23 cellular contexts compared by ENCODE assay signal in the genomic region with DNA sequence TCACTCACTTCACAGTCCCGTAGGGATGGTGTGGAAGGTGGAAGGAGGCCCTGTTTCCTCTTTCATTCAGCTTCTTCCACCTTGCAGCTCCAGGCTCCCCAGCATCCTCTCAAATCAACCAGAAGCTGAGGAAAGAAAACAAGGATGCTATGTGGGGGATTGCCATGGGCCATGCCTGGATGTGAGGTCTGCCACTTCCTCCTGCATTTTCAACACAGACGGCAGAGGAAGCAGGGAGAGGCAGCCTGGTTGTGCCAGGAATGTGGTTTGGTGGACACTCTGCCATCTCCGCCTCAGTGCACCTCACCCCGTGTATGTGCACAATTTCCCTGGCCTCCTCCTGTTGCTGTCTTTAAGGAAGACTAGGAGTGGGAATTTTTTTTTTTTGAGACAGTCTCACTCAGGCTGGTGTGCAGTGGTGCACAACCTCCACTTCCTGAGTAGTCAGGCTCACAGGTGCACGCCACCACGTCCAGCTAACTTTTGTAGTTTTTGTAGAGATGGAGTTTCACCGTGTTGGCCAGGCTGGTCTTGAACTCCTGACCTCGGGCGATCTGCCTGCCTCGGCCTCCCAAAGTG.
DNase-seq lines count a peak whose midpoint lies in the region; ATAC-seq, FAIRE-seq and TF ChIP-seq lines count a peak whose summit lies in the region.
"Had no signal": no experiment of that assay in that cellular context is flagged by ENCODE, and none has a peak within 500 bp of the region (broad histone marks: within the 10 kb centered on the region; RNA-seq: fewer than 3 reads in every experiment).

No MANE protein-coding gene starts in this region.

- TF ChIP-seq EP300 in GM12878 (IDR thresholded peaks at IDR 0.05; ENCODE audit: borderline replicate concordance in 1 of 2, control insufficient read depth in 1 of 2, low read depth in 2 of 2, low read length in 2 of 2) = no peak

- H3F3A ChIP-seq in DOHH2 (ENCODE audit: control insufficient read depth, insufficient read depth) = no peaks in the 10 kb centered on the region

- TF ChIP-seq POLR2A in GM12878 (IDR thresholded peaks at IDR 0.05; ENCODE audit: low read depth, low read length) = no peak

- H3K9ac ChIP-seq in GM12878 (ENCODE audit: control insufficient read depth, insufficient read depth, low read length) = no peak overlapping the region
- H3K9ac ChIP-seq: GM23248 had no signal

- no peaks in the 10 kb centered on the region for H3K9me2 ChIP-seq in DOHH2 (replicated peaks; ENCODE audit: control insufficient read depth, low read length)

- SMC1A ChIA-PET in GM12878 (lab: Charles Lee; ENCODE audit: uncharacterized antibody, unreplicated experiment) = no interaction called here

- H3K27ac ChIP-seq in DOHH2 (ENCODE audit: low read depth, low read length) (no peak overlapping the region), GM12878 (ENCODE audit: control insufficient read depth, insufficient read depth) (no peak overlapping the region)
- H3K27ac ChIP-seq: A549, GM23248, SJCRH30 had no signal

- H3K4me2 ChIP-seq in DOHH2 (ENCODE audit: low read length) (peak overlapping the region; percentile 17), GM12878 (ENCODE audit: control insufficient read depth, insufficient read depth) (no peak overlapping the region)
- H3K4me2 ChIP-seq: A549 had no signal

- BruUV-seq in GM12878 (replicated peaks; lab: Mats Ljungman, UMichigan) = no TSS peak

- H2AFZ ChIP-seq in GM12878 (ENCODE audit: control insufficient read depth, low read depth, low read length) = no peak overlapping the region
- H2AFZ ChIP-seq: GM23248 had no signal

- ATAC-seq in HG02759 (IDR thresholded peaks at IDR 0.05; ENCODE audit: unreplicated experiment) (peak; percentile 45), GM12878 (no peak), GM21825 (IDR thresholded peaks at IDR 0.05; ENCODE audit: unreplicated experiment) (no peak)
- ATAC-seq: A549, Right ventricle myocardium inferior had no signal

- in situ Hi-C loops in GM12878 (cut with MboI) = no loop called here

- DNase-seq in GM12878 (ENCODE audit: low read depth, low spot score) = no peak
- DNase-seq in islet precursor cell = no peak
- no peak for DNase-seq in NCI-H82 (lab: John Stamatoyannopoulos, UW)
- DNase-seq in retina = no peak
- DNase-seq: DMS153, DND-41, GM23248, H7, NCI-H1048, NCI-H1417, NCI-H1694, NCI-H2029 treated with DMSO at 0.1 percent for 48 hours, NCI-H446 treated with DMSO at 0.1 percent for 48 hours, NCI-H526, OCI-M1, SJCRH30, T-helper 2 cell had no signal

- no peak for TF ChIP-seq RAD21 in GM12878 (IDR thresholded peaks at IDR 0.05; ENCODE audit: insufficient read depth, low read depth, low read length)

- TF ChIP-seq CTCF in DOHH2 (IDR thresholded peaks at IDR 0.05; ENCODE audit: low read depth, low read length, poor library complexity, severe bottlenecking) (no peak), GM12878 (IDR thresholded peaks at IDR 0.05 in 2 of 3, conservative IDR thresholded peaks at IDR 0.05 in 1 of 3; ENCODE audit: control insufficient read depth in 2 of 3, extremely low read depth in 1 of 3, insufficient read depth in 1 of 3, low read depth in 3 of 3, low read length in 3 of 3) (no peak)

- H3K36me3 ChIP-seq in DOHH2 (ENCODE audit: control insufficient read depth, low read length) (no peaks in the 10 kb centered on the region), GM12878 (ENCODE audit: control insufficient read depth in 2 of 2, insufficient read depth in 2 of 2, low read length in 1 of 2) (no peaks in the 10 kb centered on the region)
- H3K36me3 ChIP-seq: SJCRH30 had no signal

- CTCF ChIA-PET in GM12878 (lab: Yijun Ruan, JAX) = no interaction called here

- H3K4me1 ChIP-seq in DOHH2 (ENCODE audit: control insufficient read depth, low read length) (peaks cover 15% of the 10 kb centered on the region), GM12878 (ENCODE audit: control insufficient read depth, insufficient read depth, low read length) (peaks cover 3% of the 10 kb centered on the region; the same call in 1 of the 2 replicates)
- H3K4me1 ChIP-seq: SJCRH30 had no signal

- 27% methylated on average over 10 of the region's 10 CpGs for WGBS in GM12878 (ENCODE audit: insufficient coverage, insufficient replicate concordance, low lambda C conversion rate, missing lambda C conversion rate)

- RAD21 ChIA-PET in GM12878 (lab: Charles Lee; ENCODE audit: unreplicated experiment) = no interaction called here

- H3K27me3 ChIP-seq in DOHH2 (ENCODE audit: control insufficient read depth, low read length) = no peaks in the 10 kb centered on the region
- no peaks in the 10 kb centered on the region for H3K27me3 ChIP-seq in GM12878 (replicated peaks in 1 of 2; ENCODE audit: control insufficient read depth in 2 of 2, insufficient read depth in 2 of 2, low read length in 1 of 2)
- H3K27me3 ChIP-seq: SJCRH30 had no signal

- peak overlapping the region; percentile 5; the same call in 1 of the 2 replicates for H3K4me3 ChIP-seq in DOHH2 (ENCODE audit: low read length)
- peak overlapping the region; percentile 22; the same call in 1 of the 2 replicates for H3K4me3 ChIP-seq in GM12878
- H3K4me3 ChIP-seq: A549, GM23248, SJCRH30 had no signal

- H4K20me1 ChIP-seq in DOHH2 (ENCODE audit: control insufficient read depth, insufficient read depth, low read depth, low read length) (no peaks in the 10 kb centered on the region), GM12878 (ENCODE audit: control insufficient read depth, insufficient read depth) (no peaks in the 10 kb centered on the region)

- H3K9me3 ChIP-seq in DOHH2 (ENCODE audit: control insufficient read depth, insufficient read depth, low read length) = no peaks in the 10 kb centered on the region
- no peaks in the 10 kb centered on the region; the same call in 2 of the 3 replicates for H3K9me3 ChIP-seq in GM12878 (replicated peaks; ENCODE audit: control insufficient read depth, insufficient read depth, low read length)
- H3K9me3 ChIP-seq: A549, SJCRH30 had no signal

- POLR2A ChIA-PET in GM12878 (lab: Charles Lee) = no interaction called here

- no peak for FAIRE-seq in GM12878 (lab: Jason Lieb, UNC)
- FAIRE-seq: A549, GM19239 had no signal

- H3K79me2 ChIP-seq in DOHH2 (ENCODE audit: control insufficient read depth, low read length) (no peaks in the 10 kb centered on the region), GM12878 (ENCODE audit: control insufficient read depth, insufficient read depth, low read length) (no peaks in the 10 kb centered on the region)

- intact Hi-C loops in GM12878 (cut with micrococcal nuclease; ENCODE audit: unreplicated experiment) = no loop called here

TF ChIP-seq in GM12878, 131 proteins besides CTCF, POLR2A, EP300 and RAD21:
- TF ChIP-seq POU2F2 (IDR thresholded peaks at IDR 0.05; ENCODE audit: borderline replicate concordance, low read depth, low read length) = no peak
- TF ChIP-seq, protein P1, sequence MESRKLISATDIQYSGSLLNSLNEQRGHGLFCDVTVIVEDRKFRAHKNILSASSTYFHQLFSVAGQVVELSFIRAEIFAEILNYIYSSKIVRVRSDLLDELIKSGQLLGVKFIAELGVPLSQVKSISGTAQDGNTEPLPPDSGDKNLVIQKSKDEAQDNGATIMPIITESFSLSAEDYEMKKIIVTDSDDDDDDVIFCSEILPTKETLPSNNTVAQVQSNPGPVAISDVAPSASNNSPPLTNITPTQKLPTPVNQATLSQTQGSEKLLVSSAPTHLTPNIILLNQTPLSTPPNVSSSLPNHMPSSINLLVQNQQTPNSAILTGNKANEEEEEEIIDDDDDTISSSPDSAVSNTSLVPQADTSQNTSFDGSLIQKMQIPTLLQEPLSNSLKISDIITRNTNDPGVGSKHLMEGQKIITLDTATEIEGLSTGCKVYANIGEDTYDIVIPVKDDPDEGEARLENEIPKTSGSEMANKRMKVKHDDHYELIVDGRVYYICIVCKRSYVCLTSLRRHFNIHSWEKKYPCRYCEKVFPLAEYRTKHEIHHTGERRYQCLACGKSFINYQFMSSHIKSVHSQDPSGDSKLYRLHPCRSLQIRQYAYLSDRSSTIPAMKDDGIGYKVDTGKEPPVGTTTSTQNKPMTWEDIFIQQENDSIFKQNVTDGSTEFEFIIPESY (IDR thresholded peaks at IDR 0.05) = no peak
- TF ChIP-seq PAX8 (IDR thresholded peaks at IDR 0.05) = no peak
- no peak for TF ChIP-seq RB1 (IDR thresholded peaks at IDR 0.05; ENCODE audit: borderline replicate concordance)
- no peak for TF ChIP-seq MTA3 (IDR thresholded peaks at IDR 0.05; ENCODE audit: borderline replicate concordance, low read length)
